29 cellular contexts compared by ENCODE assay signal in the genomic region with DNA sequence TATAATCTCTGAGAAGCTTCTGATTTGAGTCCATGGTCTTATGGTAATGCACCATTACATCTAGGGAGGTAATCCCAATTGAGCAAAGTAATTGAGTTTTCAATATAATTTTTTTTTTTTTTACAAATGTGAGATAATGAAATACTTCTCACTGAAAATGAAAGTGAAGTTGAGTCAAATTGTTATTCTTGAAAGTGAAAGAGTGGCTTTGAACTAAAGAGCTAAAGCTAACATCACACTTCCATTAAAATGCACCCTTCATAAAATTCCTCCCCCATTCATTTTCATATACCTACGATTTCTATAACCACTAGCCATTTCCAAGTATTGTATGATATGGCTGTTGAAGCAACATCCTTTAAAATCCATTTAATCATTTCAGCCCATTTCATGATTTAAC.
DNase-seq lines count a peak whose midpoint lies in the region; ATAC-seq, FAIRE-seq and TF ChIP-seq lines count a peak whose summit lies in the region.
"Had no signal": no experiment of that assay in that cellular context is flagged by ENCODE, and none has a peak within 500 bp of the region (broad histone marks: within the 10 kb centered on the region; RNA-seq: fewer than 3 reads in every experiment).

No MANE protein-coding gene starts in this region.

- H3K4me3 ChIP-seq in MM.1S (ENCODE audit: low read length): no peak overlapping the region
- H3K4me3 ChIP-seq: GM23248, K562, PC-9, SJSA1 had no signal

- H3K9ac ChIP-seq in MM.1S (ENCODE audit: low read length): no peak overlapping the region
- H3K9ac ChIP-seq: GM23248 had no signal

- in situ Hi-C loops in GM13977 (cut with MboI; ENCODE audit: low pct_unique_long_range_greater_than_20kb, low sequenced_read_pairs, unreplicated experiment): no loop called here

- H3F3A ChIP-seq in MM.1S (ENCODE audit: insufficient read depth, low read length): no peaks in the 10 kb centered on the region

- H3K4me2 ChIP-seq in MM.1S (ENCODE audit: low read depth, low read length): peak overlapping the region; percentile 37; the same call in 1 of the 2 replicates
- H3K4me2 ChIP-seq: PC-9 had no signal

- no peaks in the 10 kb centered on the region for H3K4me1 ChIP-seq in MM.1S (ENCODE audit: low read length)
- H3K4me1 ChIP-seq: SJSA1 had no signal

- ATAC-seq in HG03354 (IDR thresholded peaks at IDR 0.05; ENCODE audit: poor library complexity, severe bottlenecking, unreplicated experiment) (no peak), HG03280 (IDR thresholded peaks at IDR 0.05; ENCODE audit: unreplicated experiment) (no peak), GM18498 (IDR thresholded peaks at IDR 0.05; ENCODE audit: unreplicated experiment) (no peak)
- ATAC-seq: K562, Right ventricle myocardium inferior had no signal

- no peak overlapping the region for H3K27ac ChIP-seq in MM.1S (ENCODE audit: low read length)
- H3K27ac ChIP-seq: GM23248, PC-9, SJSA1 had no signal

- peak; percentile 6 for DNase-seq in GM13977 (ENCODE audit: low spot score)
- DNase-seq in GM19239 (ENCODE audit: insufficient read length, low spot score): peak; percentile 1
- peak; percentile 55 for DNase-seq in MM.1S
- no peak for DNase-seq in UCSD-AML1 (lab: John Stamatoyannopoulos, UW; ENCODE audit: unreplicated experiment)
- DNase-seq: C1 segment of cervical spinal cord; CD4-positive, alpha-beta memory T cell; COR-L47; GM23248; H7; Kasumi-1; MV-4-11; NCI-H1105; NCI-H1436 treated with DMSO at 0.1 percent for 48 hours; NCI-H187 treated with DMSO at 0.1 percent for 48 hours; NCI-H2171 treated with DMSO at 0.1 percent for 48 hours; NCI-H345; NCI-H524; PC-9; T-helper 2 cell had no signal

- no peak overlapping the region for H2AFZ ChIP-seq in MM.1S (ENCODE audit: low read length)
- H2AFZ ChIP-seq: GM23248, PC-9 had no signal

- no peaks in the 10 kb centered on the region for H3K27me3 ChIP-seq in MM.1S (replicated peaks; ENCODE audit: insufficient read depth, low read length)
- H3K27me3 ChIP-seq: SJSA1 had no signal

- no peaks in the 10 kb centered on the region for H3K36me3 ChIP-seq in MM.1S (replicated peaks; ENCODE audit: insufficient read depth, low read length)
- H3K36me3 ChIP-seq: SJSA1 had no signal

- no peaks in the 10 kb centered on the region for H4K20me1 ChIP-seq in MM.1S (ENCODE audit: insufficient read depth, low read length)

- FAIRE-seq in GM19239 (lab: Jason Lieb, UNC): no peak
- FAIRE-seq: A204.1, GM12891, GM18507, HTR-8/SVneo, K562 had no signal

- no peak for TF ChIP-seq CTCF in GM13977 (IDR thresholded peaks at IDR 0.05; ENCODE audit: extremely low read depth, insufficient read depth, missing control alignments)
- no peak for TF ChIP-seq CTCF in MM.1S (IDR thresholded peaks at IDR 0.05; ENCODE audit: low read length)

- no peaks in the 10 kb centered on the region for H3K9me2 ChIP-seq in MM.1S (replicated peaks; ENCODE audit: insufficient read depth, low read length)

- no peaks in the 10 kb centered on the region for H3K9me3 ChIP-seq in MM.1S (replicated peaks; ENCODE audit: insufficient read depth, low read length)
- H3K9me3 ChIP-seq: SJSA1 had no signal

- no peaks in the 10 kb centered on the region for H3K79me2 ChIP-seq in MM.1S (ENCODE audit: low read length)
